ENCODE assay signal across 16 cellular contexts in the genomic region with DNA sequence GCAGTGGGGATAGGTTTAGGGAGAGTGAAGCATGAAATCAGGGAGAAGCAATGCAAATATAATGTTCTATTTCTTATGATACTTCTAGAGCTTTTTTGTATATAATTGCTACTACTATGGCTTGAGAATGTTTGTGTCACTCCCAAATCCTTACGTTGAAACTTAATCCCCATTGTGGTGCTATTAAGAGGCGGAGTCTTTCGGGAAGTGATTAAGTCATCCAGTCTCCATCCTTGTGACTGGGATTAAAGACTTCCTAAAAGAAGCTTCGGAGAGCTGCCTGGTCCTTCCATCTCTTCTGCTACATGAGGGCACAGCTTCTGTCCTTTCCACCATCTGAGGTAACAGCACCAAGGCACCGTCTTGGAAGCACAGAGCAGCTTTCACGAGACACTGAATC.
DNase-seq lines count a peak whose midpoint lies in the region; ATAC-seq and TF ChIP-seq lines count a peak whose summit lies in the region.
"Had no signal": no experiment of that assay in that cellular context is flagged by ENCODE, and none has a peak within 500 bp of the region (broad histone marks: within the 10 kb centered on the region; RNA-seq: fewer than 3 reads in every experiment).

No MANE protein-coding gene starts in this region.

- DNase-seq in NCI-H82 (lab: John Stamatoyannopoulos, UW): peak; percentile 52
- no peak for DNase-seq in NCI-H82 treated with DMSO at 0.1 percent for 48 hours (lab: John Stamatoyannopoulos, UW; ENCODE audit: unreplicated experiment)
- DNase-seq in WTC11 (ENCODE audit: low spot score): no peak
- DNase-seq in retinal pigment epithelial cell (ENCODE audit: low read depth): peak; percentile 61
- DNase-seq in NCI-H69 (lab: John Stamatoyannopoulos, UW): no peak
- no peak for DNase-seq in natural killer cell
- DNase-seq in heart right ventricle: no peak
- DNase-seq: 8988T; Calu3; CD8-positive, alpha-beta T cell; DMS79 treated with DMSO at 0.1 percent for 48 hours; GF-D8; GM23248; HCEC 1CT had no signal

- ATAC-seq in WTC11: no peak; the same call in 1 of the 2 replicates
- no peak for ATAC-seq in natural killer cell
- ATAC-seq in heart right ventricle: no peak
- ATAC-seq: CD8-positive, alpha-beta T cell had no signal

- no peaks in the 10 kb centered on the region for H3K4me1 ChIP-seq in heart right ventricle

- H3K36me3 Mint-ChIP-seq in WTC11 (no peaks in the 10 kb centered on the region), natural killer cell (no peaks in the 10 kb centered on the region)
- H3K36me3 Mint-ChIP-seq: CD8-positive, alpha-beta T cell had no signal

- CTCF ChIA-PET in WTC11 (lab: Charles Lee): interaction anchor here (0.9 to 2.1 kb wide), 2 partner anchors 11 to 23 kb away, joined by 3 to 9 read pairs; no protein-coding TSS in a partner anchor

- no peak overlapping the region for H3K4me3 Mint-ChIP-seq in WTC11
- H3K4me3 Mint-ChIP-seq in natural killer cell: no peak overlapping the region
- H3K4me3 Mint-ChIP-seq: B cell; CD8-positive, alpha-beta T cell had no signal

- TF ChIP-seq CTCF in WTC11 (IDR thresholded peaks at IDR 0.05): no peak
- no peak for TF ChIP-seq CTCF in retinal pigment epithelial cell (conservative IDR thresholded peaks at IDR 0.05; ENCODE audit: low read depth, low read length)
- no peak for TF ChIP-seq CTCF in natural killer cell (IDR thresholded peaks at IDR 0.05)
- TF ChIP-seq CTCF in heart right ventricle (IDR thresholded peaks at IDR 0.05): no peak

- intact Hi-C loops in natural killer cell (cut with micrococcal nuclease) (no loop called here), heart right ventricle (cut with DNase I) (no loop called here)

- H3K4me1 Mint-ChIP-seq in WTC11 (peaks cover 51% of the 10 kb centered on the region), natural killer cell (no peaks in the 10 kb centered on the region)

- H3K36me3 ChIP-seq in heart right ventricle: no peaks in the 10 kb centered on the region
- H3K36me3 ChIP-seq: BLaER1 treated with 17β-estradiol and CSF1 and Interleukin-3, amounts not matched to agents 10 nM and 100 nM had no signal

- no peak overlapping the region for H3K4me3 ChIP-seq in retinal pigment epithelial cell (ENCODE audit: low read length)
- no peak overlapping the region for H3K4me3 ChIP-seq in heart right ventricle
- H3K4me3 ChIP-seq: BLaER1 treated with 17β-estradiol and CSF1 and Interleukin-3, amounts not matched to agents 10 nM and 100 nM; GM23248 had no signal

- no peaks in the 10 kb centered on the region for H3K9me3 Mint-ChIP-seq in WTC11
- no peaks in the 10 kb centered on the region for H3K9me3 Mint-ChIP-seq in natural killer cell
- H3K9me3 Mint-ChIP-seq: CD8-positive, alpha-beta T cell had no signal

- H3K27me3 ChIP-seq in heart right ventricle: peaks cover 0 to 69% (median 30%) of the 10 kb centered on the region in 7 donors
- H3K27me3 ChIP-seq: BLaER1 treated with 17β-estradiol and CSF1 and Interleukin-3, amounts not matched to agents 10 nM and 100 nM had no signal

- H3K9me3 ChIP-seq in heart right ventricle: no peaks in the 10 kb centered on the region
- H3K9me3 ChIP-seq: BLaER1 treated with 17β-estradiol and CSF1 and Interleukin-3, amounts not matched to agents 10 nM and 100 nM had no signal

- H3K27me3 Mint-ChIP-seq in WTC11 (ENCODE audit: low read depth) (no peaks in the 10 kb centered on the region), natural killer cell (ENCODE audit: low read depth in 2 of 2) (peaks cover 3 to 35% of the 10 kb centered on the region in 2 donors)

- POLR2A ChIA-PET in WTC11 (lab: Charles Lee): interaction anchor here (0.9 kb wide), 1 partner anchor 11 kb away, joined by 3 read pairs; no protein-coding TSS in a partner anchor

- WGBS in heart right ventricle, 2 donors: 69 to 71% methylated on average over 6 of the region's 6 CpGs

- H3K27ac Mint-ChIP-seq in WTC11 (peak overlapping the region; percentile 31), natural killer cell (no peak overlapping the region)
- H3K27ac Mint-ChIP-seq: B cell; CD8-positive, alpha-beta T cell had no signal

- H3K27ac ChIP-seq in heart right ventricle: no peak overlapping the region
- H3K27ac ChIP-seq: BLaER1 treated with 17β-estradiol and CSF1 and Interleukin-3, amounts not matched to agents 10 nM and 100 nM; GM23248 had no signal

TF ChIP-seq in WTC11, 78 proteins besides CTCF, POLR2A, EP300 and RAD21 (continues in another document):
- TF ChIP-seq, protein P1, sequence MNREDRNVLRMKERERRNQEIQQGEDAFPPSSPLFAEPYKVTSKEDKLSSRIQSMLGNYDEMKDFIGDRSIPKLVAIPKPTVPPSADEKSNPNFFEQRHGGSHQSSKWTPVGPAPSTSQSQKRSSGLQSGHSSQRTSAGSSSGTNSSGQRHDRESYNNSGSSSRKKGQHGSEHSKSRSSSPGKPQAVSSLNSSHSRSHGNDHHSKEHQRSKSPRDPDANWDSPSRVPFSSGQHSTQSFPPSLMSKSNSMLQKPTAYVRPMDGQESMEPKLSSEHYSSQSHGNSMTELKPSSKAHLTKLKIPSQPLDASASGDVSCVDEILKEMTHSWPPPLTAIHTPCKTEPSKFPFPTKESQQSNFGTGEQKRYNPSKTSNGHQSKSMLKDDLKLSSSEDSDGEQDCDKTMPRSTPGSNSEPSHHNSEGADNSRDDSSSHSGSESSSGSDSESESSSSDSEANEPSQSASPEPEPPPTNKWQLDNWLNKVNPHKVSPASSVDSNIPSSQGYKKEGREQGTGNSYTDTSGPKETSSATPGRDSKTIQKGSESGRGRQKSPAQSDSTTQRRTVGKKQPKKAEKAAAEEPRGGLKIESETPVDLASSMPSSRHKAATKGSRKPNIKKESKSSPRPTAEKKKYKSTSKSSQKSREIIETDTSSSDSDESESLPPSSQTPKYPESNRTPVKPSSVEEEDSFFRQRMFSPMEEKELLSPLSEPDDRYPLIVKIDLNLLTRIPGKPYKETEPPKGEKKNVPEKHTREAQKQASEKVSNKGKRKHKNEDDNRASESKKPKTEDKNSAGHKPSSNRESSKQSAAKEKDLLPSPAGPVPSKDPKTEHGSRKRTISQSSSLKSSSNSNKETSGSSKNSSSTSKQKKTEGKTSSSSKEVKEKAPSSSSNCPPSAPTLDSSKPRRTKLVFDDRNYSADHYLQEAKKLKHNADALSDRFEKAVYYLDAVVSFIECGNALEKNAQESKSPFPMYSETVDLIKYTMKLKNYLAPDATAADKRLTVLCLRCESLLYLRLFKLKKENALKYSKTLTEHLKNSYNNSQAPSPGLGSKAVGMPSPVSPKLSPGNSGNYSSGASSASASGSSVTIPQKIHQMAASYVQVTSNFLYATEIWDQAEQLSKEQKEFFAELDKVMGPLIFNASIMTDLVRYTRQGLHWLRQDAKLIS (CRISPR knock-in tag; IDR thresholded peaks at IDR 0.05; ENCODE audit: borderline replicate concordance): no peak
- TF ChIP-seq, protein P2, sequence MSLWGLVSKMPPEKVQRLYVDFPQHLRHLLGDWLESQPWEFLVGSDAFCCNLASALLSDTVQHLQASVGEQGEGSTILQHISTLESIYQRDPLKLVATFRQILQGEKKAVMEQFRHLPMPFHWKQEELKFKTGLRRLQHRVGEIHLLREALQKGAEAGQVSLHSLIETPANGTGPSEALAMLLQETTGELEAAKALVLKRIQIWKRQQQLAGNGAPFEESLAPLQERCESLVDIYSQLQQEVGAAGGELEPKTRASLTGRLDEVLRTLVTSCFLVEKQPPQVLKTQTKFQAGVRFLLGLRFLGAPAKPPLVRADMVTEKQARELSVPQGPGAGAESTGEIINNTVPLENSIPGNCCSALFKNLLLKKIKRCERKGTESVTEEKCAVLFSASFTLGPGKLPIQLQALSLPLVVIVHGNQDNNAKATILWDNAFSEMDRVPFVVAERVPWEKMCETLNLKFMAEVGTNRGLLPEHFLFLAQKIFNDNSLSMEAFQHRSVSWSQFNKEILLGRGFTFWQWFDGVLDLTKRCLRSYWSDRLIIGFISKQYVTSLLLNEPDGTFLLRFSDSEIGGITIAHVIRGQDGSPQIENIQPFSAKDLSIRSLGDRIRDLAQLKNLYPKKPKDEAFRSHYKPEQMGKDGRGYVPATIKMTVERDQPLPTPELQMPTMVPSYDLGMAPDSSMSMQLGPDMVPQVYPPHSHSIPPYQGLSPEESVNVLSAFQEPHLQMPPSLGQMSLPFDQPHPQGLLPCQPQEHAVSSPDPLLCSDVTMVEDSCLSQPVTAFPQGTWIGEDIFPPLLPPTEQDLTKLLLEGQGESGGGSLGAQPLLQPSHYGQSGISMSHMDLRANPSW (CRISPR knock-in tag; conservative IDR thresholded peaks at IDR 0.05; ENCODE audit: low read depth): no peak
- TF ChIP-seq TEAD4 (CRISPR knock-in tag; IDR thresholded peaks at IDR 0.05): no peak
- no peak for TF ChIP-seq SOX15 (CRISPR knock-in tag; IDR thresholded peaks at IDR 0.05)
- no peak for TF ChIP-seq ZNF416 (CRISPR knock-in tag; IDR thresholded peaks at IDR 0.05)
- TF ChIP-seq ZBTB21 (CRISPR knock-in tag; IDR thresholded peaks at IDR 0.05; ENCODE audit: borderline replicate concordance): no peak
- TF ChIP-seq, protein P3, sequence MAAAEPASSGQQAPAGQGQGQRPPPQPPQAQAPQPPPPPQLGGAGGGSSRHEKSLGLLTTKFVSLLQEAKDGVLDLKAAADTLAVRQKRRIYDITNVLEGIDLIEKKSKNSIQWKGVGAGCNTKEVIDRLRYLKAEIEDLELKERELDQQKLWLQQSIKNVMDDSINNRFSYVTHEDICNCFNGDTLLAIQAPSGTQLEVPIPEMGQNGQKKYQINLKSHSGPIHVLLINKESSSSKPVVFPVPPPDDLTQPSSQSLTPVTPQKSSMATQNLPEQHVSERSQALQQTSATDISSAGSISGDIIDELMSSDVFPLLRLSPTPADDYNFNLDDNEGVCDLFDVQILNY (CRISPR knock-in tag; IDR thresholded peaks at IDR 0.05): no peak
- no peak for TF ChIP-seq CREM (CRISPR knock-in tag; IDR thresholded peaks at IDR 0.05)
- TF ChIP-seq, protein P4, sequence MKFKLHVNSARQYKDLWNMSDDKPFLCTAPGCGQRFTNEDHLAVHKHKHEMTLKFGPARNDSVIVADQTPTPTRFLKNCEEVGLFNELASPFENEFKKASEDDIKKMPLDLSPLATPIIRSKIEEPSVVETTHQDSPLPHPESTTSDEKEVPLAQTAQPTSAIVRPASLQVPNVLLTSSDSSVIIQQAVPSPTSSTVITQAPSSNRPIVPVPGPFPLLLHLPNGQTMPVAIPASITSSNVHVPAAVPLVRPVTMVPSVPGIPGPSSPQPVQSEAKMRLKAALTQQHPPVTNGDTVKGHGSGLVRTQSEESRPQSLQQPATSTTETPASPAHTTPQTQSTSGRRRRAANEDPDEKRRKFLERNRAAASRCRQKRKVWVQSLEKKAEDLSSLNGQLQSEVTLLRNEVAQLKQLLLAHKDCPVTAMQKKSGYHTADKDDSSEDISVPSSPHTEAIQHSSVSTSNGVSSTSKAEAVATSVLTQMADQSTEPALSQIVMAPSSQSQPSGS (CRISPR knock-in tag; IDR thresholded peaks at IDR 0.05; ENCODE audit: borderline replicate concordance, low read depth): no peak

Comparison
In these comparisons a context has a peak if more than half of its experiments do, and no peak if none do; other contexts are left out.
1. DNase-seq: peak in NCI-H82 (single experiment) and retinal pigment epithelial cell (single experiment); none in NCI-H82 treated with DMSO at 0.1 percent for 48 hours (single experiment), WTC11 (single experiment), NCI-H69 (single experiment), natural killer cell (single experiment) and heart right ventricle (0 of 2).